Comparison of ENCODE assay signal across 1 cellular context in the genomic region with DNA sequence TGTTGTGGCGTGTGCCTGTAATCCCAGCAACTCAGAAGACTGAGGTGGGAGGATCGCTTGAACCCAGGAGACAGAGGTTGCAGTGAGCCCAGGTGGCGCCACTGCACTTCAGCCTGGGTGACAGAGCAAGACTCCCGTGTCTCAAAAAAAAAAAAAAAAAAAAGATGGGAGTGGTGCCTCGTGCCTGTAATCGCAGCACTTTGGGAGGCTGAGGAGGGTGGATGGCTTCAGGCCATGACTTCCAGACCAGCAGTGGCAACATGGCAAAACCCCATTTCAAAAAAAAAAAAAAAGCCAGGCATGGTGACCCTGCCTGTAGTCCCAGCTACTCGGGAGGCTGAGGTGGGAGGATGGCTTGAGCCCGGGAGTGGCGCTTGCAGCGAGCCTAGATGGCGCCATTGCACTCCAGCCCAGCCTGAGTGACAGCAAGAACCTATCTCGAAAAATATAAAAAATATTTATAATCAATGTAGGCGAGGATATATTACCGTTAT.
TF ChIP-seq lines count a peak whose summit lies in the region.

No MANE protein-coding gene starts in this region.

TF ChIP-seq in H1, 55 proteins besides CTCF, POLR2A, EP300 and RAD21:
- TF ChIP-seq GTF2F1 (IDR thresholded peaks at IDR 0.05; ENCODE audit: borderline replicate concordance, low read depth, low read length): no peak
- TF ChIP-seq EZH2 (IDR thresholded peaks at IDR 0.05; ENCODE audit: low read depth, low read length, severe bottlenecking): no peak
- TF ChIP-seq BACH1 (IDR thresholded peaks at IDR 0.05; ENCODE audit: low read length): no peak
- no peak for TF ChIP-seq RXRA (IDR thresholded peaks at IDR 0.05; ENCODE audit: insufficient read depth, low read depth, low read length)
- no peak for TF ChIP-seq TAF7 (optimal IDR thresholded peaks at IDR 0.05; ENCODE audit: borderline replicate concordance, low read depth, low read length)
- TF ChIP-seq RNF2 (IDR thresholded peaks at IDR 0.05; ENCODE audit: borderline replicate concordance, low read depth, low read length, missing control alignments, poor library complexity, severe bottlenecking): no peak
- no peak for TF ChIP-seq SP2 (IDR thresholded peaks at IDR 0.05; ENCODE audit: low read length)
- no peak for TF ChIP-seq FOSL1 (IDR thresholded peaks at IDR 0.05; ENCODE audit: insufficient read depth, low read depth, low read length)
- no peak for TF ChIP-seq CHD2 (IDR thresholded peaks at IDR 0.05; ENCODE audit: low read length)
- TF ChIP-seq BCL11A (IDR thresholded peaks at IDR 0.05; ENCODE audit: low read depth in 2 of 2, low read length in 2 of 2): no peak
- TF ChIP-seq ZNF274 (IDR thresholded peaks at IDR 0.05; ENCODE audit: borderline replicate concordance, extremely low read depth, low read length): no peak
- no peak for TF ChIP-seq TEAD4 (IDR thresholded peaks at IDR 0.05; ENCODE audit: low read depth, low read length)
- no peak for TF ChIP-seq SUZ12 (IDR thresholded peaks at IDR 0.05; ENCODE audit: low read length)
- TF ChIP-seq, protein P1, sequence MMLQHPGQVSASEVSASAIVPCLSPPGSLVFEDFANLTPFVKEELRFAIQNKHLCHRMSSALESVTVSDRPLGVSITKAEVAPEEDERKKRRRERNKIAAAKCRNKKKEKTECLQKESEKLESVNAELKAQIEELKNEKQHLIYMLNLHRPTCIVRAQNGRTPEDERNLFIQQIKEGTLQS (IDR thresholded peaks at IDR 0.05; ENCODE audit: insufficient read depth, low read depth, low read length): no peak
- TF ChIP-seq, protein P2, sequence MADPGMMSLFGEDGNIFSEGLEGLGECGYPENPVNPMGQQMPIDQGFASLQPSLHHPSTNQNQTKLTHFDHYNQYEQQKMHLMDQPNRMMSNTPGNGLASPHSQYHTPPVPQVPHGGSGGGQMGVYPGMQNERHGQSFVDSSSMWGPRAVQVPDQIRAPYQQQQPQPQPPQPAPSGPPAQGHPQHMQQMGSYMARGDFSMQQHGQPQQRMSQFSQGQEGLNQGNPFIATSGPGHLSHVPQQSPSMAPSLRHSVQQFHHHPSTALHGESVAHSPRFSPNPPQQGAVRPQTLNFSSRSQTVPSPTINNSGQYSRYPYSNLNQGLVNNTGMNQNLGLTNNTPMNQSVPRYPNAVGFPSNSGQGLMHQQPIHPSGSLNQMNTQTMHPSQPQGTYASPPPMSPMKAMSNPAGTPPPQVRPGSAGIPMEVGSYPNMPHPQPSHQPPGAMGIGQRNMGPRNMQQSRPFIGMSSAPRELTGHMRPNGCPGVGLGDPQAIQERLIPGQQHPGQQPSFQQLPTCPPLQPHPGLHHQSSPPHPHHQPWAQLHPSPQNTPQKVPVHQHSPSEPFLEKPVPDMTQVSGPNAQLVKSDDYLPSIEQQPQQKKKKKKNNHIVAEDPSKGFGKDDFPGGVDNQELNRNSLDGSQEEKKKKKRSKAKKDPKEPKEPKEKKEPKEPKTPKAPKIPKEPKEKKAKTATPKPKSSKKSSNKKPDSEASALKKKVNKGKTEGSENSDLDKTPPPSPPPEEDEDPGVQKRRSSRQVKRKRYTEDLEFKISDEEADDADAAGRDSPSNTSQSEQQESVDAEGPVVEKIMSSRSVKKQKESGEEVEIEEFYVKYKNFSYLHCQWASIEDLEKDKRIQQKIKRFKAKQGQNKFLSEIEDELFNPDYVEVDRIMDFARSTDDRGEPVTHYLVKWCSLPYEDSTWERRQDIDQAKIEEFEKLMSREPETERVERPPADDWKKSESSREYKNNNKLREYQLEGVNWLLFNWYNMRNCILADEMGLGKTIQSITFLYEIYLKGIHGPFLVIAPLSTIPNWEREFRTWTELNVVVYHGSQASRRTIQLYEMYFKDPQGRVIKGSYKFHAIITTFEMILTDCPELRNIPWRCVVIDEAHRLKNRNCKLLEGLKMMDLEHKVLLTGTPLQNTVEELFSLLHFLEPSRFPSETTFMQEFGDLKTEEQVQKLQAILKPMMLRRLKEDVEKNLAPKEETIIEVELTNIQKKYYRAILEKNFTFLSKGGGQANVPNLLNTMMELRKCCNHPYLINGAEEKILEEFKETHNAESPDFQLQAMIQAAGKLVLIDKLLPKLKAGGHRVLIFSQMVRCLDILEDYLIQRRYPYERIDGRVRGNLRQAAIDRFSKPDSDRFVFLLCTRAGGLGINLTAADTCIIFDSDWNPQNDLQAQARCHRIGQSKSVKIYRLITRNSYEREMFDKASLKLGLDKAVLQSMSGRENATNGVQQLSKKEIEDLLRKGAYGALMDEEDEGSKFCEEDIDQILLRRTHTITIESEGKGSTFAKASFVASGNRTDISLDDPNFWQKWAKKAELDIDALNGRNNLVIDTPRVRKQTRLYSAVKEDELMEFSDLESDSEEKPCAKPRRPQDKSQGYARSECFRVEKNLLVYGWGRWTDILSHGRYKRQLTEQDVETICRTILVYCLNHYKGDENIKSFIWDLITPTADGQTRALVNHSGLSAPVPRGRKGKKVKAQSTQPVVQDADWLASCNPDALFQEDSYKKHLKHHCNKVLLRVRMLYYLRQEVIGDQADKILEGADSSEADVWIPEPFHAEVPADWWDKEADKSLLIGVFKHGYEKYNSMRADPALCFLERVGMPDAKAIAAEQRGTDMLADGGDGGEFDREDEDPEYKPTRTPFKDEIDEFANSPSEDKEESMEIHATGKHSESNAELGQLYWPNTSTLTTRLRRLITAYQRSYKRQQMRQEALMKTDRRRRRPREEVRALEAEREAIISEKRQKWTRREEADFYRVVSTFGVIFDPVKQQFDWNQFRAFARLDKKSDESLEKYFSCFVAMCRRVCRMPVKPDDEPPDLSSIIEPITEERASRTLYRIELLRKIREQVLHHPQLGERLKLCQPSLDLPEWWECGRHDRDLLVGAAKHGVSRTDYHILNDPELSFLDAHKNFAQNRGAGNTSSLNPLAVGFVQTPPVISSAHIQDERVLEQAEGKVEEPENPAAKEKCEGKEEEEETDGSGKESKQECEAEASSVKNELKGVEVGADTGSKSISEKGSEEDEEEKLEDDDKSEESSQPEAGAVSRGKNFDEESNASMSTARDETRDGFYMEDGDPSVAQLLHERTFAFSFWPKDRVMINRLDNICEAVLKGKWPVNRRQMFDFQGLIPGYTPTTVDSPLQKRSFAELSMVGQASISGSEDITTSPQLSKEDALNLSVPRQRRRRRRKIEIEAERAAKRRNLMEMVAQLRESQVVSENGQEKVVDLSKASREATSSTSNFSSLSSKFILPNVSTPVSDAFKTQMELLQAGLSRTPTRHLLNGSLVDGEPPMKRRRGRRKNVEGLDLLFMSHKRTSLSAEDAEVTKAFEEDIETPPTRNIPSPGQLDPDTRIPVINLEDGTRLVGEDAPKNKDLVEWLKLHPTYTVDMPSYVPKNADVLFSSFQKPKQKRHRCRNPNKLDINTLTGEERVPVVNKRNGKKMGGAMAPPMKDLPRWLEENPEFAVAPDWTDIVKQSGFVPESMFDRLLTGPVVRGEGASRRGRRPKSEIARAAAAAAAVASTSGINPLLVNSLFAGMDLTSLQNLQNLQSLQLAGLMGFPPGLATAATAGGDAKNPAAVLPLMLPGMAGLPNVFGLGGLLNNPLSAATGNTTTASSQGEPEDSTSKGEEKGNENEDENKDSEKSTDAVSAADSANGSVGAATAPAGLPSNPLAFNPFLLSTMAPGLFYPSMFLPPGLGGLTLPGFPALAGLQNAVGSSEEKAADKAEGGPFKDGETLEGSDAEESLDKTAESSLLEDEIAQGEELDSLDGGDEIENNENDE (IDR thresholded peaks at IDR 0.05; ENCODE audit: insufficient replicate concordance, low read length): no peak
- TF ChIP-seq POLR2AphosphoS5 (IDR thresholded peaks at IDR 0.05; ENCODE audit: low read depth, low read length): no peak
- no peak for TF ChIP-seq SAP30 (IDR thresholded peaks at IDR 0.05; ENCODE audit: insufficient read depth, insufficient replicate concordance, low read length)
